2 cellular contexts compared by ENCODE assay signal in the genomic region with DNA sequence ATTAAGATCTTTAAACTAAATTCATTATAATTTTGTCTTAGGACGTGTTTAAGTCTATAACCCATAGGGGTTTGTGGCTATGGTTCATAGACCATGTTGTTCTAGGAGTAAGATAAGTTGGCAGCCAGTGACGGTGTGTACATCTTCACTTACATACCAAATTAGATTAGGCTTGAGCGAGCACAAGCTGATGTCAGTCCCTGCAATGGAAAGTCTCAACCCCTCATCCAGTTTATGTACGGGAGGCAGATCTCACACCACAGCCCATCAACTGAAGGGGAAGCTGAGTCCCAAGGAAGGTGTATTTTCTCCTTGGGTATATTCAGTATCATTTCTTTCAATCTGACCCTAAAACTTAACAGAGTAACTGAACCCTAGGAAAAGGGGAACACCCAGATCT.
TF ChIP-seq lines count a peak whose summit lies in the region.

No MANE protein-coding gene starts in this region.

TF ChIP-seq in HepG2, 621 proteins besides CTCF, POLR2A, EP300 and RAD21:
- TF ChIP-seq, protein P1, sequence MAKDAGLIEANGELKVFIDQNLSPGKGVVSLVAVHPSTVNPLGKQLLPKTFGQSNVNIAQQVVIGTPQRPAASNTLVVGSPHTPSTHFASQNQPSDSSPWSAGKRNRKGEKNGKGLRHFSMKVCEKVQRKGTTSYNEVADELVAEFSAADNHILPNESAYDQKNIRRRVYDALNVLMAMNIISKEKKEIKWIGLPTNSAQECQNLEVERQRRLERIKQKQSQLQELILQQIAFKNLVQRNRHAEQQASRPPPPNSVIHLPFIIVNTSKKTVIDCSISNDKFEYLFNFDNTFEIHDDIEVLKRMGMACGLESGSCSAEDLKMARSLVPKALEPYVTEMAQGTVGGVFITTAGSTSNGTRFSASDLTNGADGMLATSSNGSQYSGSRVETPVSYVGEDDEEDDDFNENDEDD (CRISPR knock-in tag; IDR thresholded peaks at IDR 0.05; ENCODE audit: borderline replicate concordance) = no peak
- TF ChIP-seq, protein P2, sequence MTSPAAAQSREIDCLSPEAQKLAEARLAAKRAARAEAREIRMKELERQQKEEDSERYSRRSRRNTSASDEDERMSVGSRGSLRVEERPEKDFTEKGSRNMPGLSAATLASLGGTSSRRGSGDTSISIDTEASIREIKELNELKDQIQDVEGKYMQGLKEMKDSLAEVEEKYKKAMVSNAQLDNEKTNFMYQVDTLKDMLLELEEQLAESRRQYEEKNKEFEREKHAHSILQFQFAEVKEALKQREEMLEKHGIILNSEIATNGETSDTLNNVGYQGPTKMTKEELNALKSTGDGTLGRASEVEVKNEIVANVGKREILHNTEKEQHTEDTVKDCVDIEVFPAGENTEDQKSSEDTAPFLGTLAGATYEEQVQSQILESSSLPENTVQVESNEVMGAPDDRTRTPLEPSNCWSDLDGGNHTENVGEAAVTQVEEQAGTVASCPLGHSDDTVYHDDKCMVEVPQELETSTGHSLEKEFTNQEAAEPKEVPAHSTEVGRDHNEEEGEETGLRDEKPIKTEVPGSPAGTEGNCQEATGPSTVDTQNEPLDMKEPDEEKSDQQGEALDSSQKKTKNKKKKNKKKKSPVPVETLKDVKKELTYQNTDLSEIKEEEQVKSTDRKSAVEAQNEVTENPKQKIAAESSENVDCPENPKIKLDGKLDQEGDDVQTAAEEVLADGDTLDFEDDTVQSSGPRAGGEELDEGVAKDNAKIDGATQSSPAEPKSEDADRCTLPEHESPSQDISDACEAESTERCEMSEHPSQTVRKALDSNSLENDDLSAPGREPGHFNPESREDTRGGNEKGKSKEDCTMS (CRISPR knock-in tag; conservative IDR thresholded peaks at IDR 0.05) = no peak
- TF ChIP-seq ZNF34 (CRISPR knock-in tag; IDR thresholded peaks at IDR 0.05; ENCODE audit: borderline replicate concordance) (no peak), ZNF264 (CRISPR knock-in tag; IDR thresholded peaks at IDR 0.05) (no peak), POLR2AphosphoS5 (IDR thresholded peaks at IDR 0.05; ENCODE audit: low read depth, low read length) (no peak), POLR2AphosphoS2 (IDR thresholded peaks at IDR 0.05; ENCODE audit: low read depth, low read length) (no peak), SAP130 (CRISPR knock-in tag; IDR thresholded peaks at IDR 0.05; ENCODE audit: low read depth) (no peak), PAWR (CRISPR knock-in tag; IDR thresholded peaks at IDR 0.05; ENCODE audit: borderline replicate concordance) (no peak), IRX3 (CRISPR knock-in tag; IDR thresholded peaks at IDR 0.05; ENCODE audit: borderline replicate concordance, low read depth) (no peak)
- TF ChIP-seq, protein P3, sequence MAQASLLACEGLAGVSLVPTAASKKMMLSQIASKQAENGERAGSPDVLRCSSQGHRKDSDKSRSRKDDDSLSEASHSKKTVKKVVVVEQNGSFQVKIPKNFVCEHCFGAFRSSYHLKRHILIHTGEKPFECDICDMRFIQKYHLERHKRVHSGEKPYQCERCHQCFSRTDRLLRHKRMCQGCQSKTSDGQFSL (CRISPR knock-in tag; IDR thresholded peaks at IDR 0.05) = no peak

TF ChIP-seq in H1, 55 proteins besides CTCF, POLR2A, EP300 and RAD21:
- TF ChIP-seq JUND (IDR thresholded peaks at IDR 0.05; ENCODE audit: low read length) (no peak), SAP30 (IDR thresholded peaks at IDR 0.05; ENCODE audit: insufficient read depth, insufficient replicate concordance, low read length) (no peak), TAF7 (optimal IDR thresholded peaks at IDR 0.05; ENCODE audit: borderline replicate concordance, low read depth, low read length) (no peak), HDAC6 (IDR thresholded peaks at IDR 0.05; ENCODE audit: low read depth, low read length) (no peak), GABPA (IDR thresholded peaks at IDR 0.05; ENCODE audit: borderline replicate concordance, insufficient read depth, low read length) (no peak), NRF1 (IDR thresholded peaks at IDR 0.05; ENCODE audit: low read depth, low read length) (no peak)
